In the genomic region with DNA sequence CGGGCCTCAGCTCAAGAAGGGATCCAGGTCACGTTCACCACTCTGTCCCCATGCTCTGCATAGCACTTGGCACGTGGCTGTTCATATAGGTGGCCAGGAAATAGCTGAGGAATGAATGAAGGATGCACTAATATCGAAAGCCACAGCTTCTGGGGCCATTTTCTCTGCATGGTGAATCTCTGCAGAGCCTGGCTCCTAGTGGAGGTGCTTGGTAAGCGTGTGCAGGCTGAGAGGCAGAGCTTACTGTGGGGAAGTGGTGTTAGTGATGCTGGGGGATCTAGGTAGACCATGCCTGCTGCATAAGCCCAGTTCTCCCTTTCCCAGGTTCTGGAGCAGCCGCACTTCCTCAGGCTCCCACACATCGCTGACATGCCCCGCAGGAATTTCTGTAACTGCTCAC, we compare ENCODE assay signal across 15 cellular contexts. TPM values are rescaled to one million over a fixed set of nuclear protein-coding genes. Genes with fewer than 3 reads are reported as not detected.
DNase-seq lines count a peak whose midpoint lies in the region; ATAC-seq and TF ChIP-seq lines count a peak whose summit lies in the region.
"Had no signal": no experiment of that assay in that cellular context is flagged by ENCODE, and none has a peak within 500 bp of the region (broad histone marks: within the 10 kb centered on the region; RNA-seq: fewer than 3 reads in every experiment).

No MANE protein-coding gene starts in this region.

- peak overlapping the region in 13 of 59 donors; percentile 2 to 84 (median 16) for H3K4me3 ChIP-seq in dorsolateral prefrontal cortex
- H3K4me3 ChIP-seq in neuronal stem cell (ENCODE audit: low read length in 2 of 2), result no peak overlapping the region
- peak overlapping the region in 1 of 4 donors; percentile 3 for H3K4me3 ChIP-seq in tibial nerve

- H3K9me3 ChIP-seq in neuronal stem cell (replicated peaks in 1 of 2; ENCODE audit: control insufficient read depth in 2 of 2, insufficient read depth in 1 of 2, low read depth in 1 of 2, low read length in 2 of 2) (no peaks in the 10 kb centered on the region), tibial nerve (no peaks in the 10 kb centered on the region)

- H2BK5ac ChIP-seq in neuronal stem cell (ENCODE audit: low read length), result peak overlapping the region; percentile 40

- DNase-seq in dorsolateral prefrontal cortex (no peak), neuronal stem cell (ENCODE audit: low spot score) (no peak), tibial nerve (ENCODE audit: low spot score in 2 of 2) (no peak), H4 (ENCODE audit: low spot score) (no peak)
- no peak for DNase-seq in stimulated activated CD4-positive, alpha-beta T cell treated with anti-CD3 and anti-CD28 coated beads, Interleukin-4, amount 100 ng/mL, for 24 hours
- DNase-seq: activated CD4-positive, alpha-beta T cell treated with anti-CD3 and anti-CD28 coated beads for 4 hours; activated CD8-positive, alpha-beta memory T cell treated with anti-CD3 and anti-CD28 coated beads, Interleukin-2, amount 50 U/mL, for 48 hours; anterior cingulate cortex; DMS79; hippocampal formation; NCI-H2081; NCI-H510A had no signal

- no peak overlapping the region for H2BK120ac ChIP-seq in neuronal stem cell (ENCODE audit: low read depth, low read length)

- H3K27me3 ChIP-seq in dorsolateral prefrontal cortex (no peaks in the 10 kb centered on the region), neuronal stem cell (ENCODE audit: control insufficient read depth in 3 of 3, insufficient read depth in 3 of 3, low read depth in 1 of 3, low read length in 3 of 3) (no peaks in the 10 kb centered on the region), tibial nerve (no peaks in the 10 kb centered on the region)

- peak overlapping the region; percentile 9 for H3K23ac ChIP-seq in neuronal stem cell (ENCODE audit: low read depth, low read length, poor library complexity)

- TF ChIP-seq EP300 in tibial nerve (IDR thresholded peaks at IDR 0.05), result no peak

- H3K27ac ChIP-seq in angular gyrus (ENCODE audit: low read depth, low read length) (peak overlapping the region; percentile 96), dorsolateral prefrontal cortex (peak overlapping the region; percentile 57 to 100 (median 97)), neuronal stem cell (replicated peaks; ENCODE audit: low read length) (no peak overlapping the region), tibial nerve (peak overlapping the region; percentile 88 to 98 (median 93))

- peak overlapping the region; percentile 34 for H2AK5ac ChIP-seq in neuronal stem cell (ENCODE audit: low read depth, low read length)

- no peak overlapping the region for H3K18ac ChIP-seq in neuronal stem cell (ENCODE audit: low read length)

- H3K4ac ChIP-seq in neuronal stem cell (ENCODE audit: low read length), result no peak overlapping the region

- intact Hi-C loops in dorsolateral prefrontal cortex (cut with DNase I), result no loop called here

- H2BK12ac ChIP-seq in neuronal stem cell (ENCODE audit: low read length), result no peak overlapping the region

- H3K4me1 ChIP-seq in neuronal stem cell (ENCODE audit: control insufficient read depth in 2 of 2, insufficient read depth in 1 of 2, low read depth in 1 of 2, low read length in 2 of 2) (peaks cover 35 to 41% of the 10 kb centered on the region in 2 donors), tibial nerve (peaks cover 8 to 98% (median 82%) of the 10 kb centered on the region in 4 donors)

- ATAC-seq in HG02678 (IDR thresholded peaks at IDR 0.05; ENCODE audit: unreplicated experiment), result no peak

- peaks cover 0 to 1% of the 10 kb centered on the region in 2 donors for H3K36me3 ChIP-seq in neuronal stem cell (replicated peaks in 1 of 2; ENCODE audit: control insufficient read depth in 2 of 2, insufficient read depth in 2 of 2, low read length in 2 of 2)
- peaks cover 0 to 19% (median 0%) of the 10 kb centered on the region in 3 donors for H3K36me3 ChIP-seq in tibial nerve

- no peak overlapping the region for H2BK15ac ChIP-seq in neuronal stem cell (ENCODE audit: low read length)

- TF ChIP-seq CTCF in dorsolateral prefrontal cortex (IDR thresholded peaks at IDR 0.05 in 54 of 56, conservative IDR thresholded peaks at IDR 0.05 in 2 of 56; ENCODE audit: low read depth in 1 of 56, partially characterized antibody in 56 of 56) (peak in 1 of 56 donors; percentile 8), tibial nerve (IDR thresholded peaks at IDR 0.05) (no peak)

- no peak overlapping the region for H3K4me2 ChIP-seq in neuronal stem cell (ENCODE audit: insufficient read depth, low read length, poor library complexity, severe bottlenecking)

- peak overlapping the region; percentile 27 for H4K91ac ChIP-seq in neuronal stem cell (ENCODE audit: low read depth, low read length, poor library complexity)

- no peak for TF ChIP-seq POLR2A in tibial nerve (IDR thresholded peaks at IDR 0.05)

- no CpG with 5 or more reads among the region's 8 CpGs for WGBS in neuronal stem cell (ENCODE audit: extremely low coverage in 2 of 2, insufficient read length in 2 of 2, insufficient replicate concordance in 1 of 2), 2 donors
- WGBS in tibial nerve, 2 donors, result 51 to 69% methylated on average over 8 of the region's 8 CpGs

- H3K14ac ChIP-seq in neuronal stem cell (ENCODE audit: low read length), result no peak overlapping the region

- no peak overlapping the region for H4K8ac ChIP-seq in neuronal stem cell (ENCODE audit: low read depth, low read length)

- no peak overlapping the region for H3K9ac ChIP-seq in neuronal stem cell (ENCODE audit: low read depth, low read length, poor library complexity)

- no peaks in the 10 kb centered on the region for H3K79me1 ChIP-seq in neuronal stem cell (ENCODE audit: low read depth, low read length)

- no peak overlapping the region for H2AFZ ChIP-seq in neuronal stem cell (ENCODE audit: low read length)

RNA-seq across cellular contexts. Expression of gene CSRP1, which starts 8.3 kb away (rescaled TPM):
- total RNA-seq in dorsolateral prefrontal cortex, result 1,000 to 10,000 TPM in 2 of 120 experiments, 100 to 1,000 TPM in 118; 225 to 1,268 (median 522) TPM
- 31.8 TPM for polyA plus RNA-seq in neuronal stem cell (2013, experiment 1 of 2)
- polyA plus RNA-seq in neuronal stem cell (2013, experiment 2 of 2), result 29.5 TPM
- 1,000 to 10,000 TPM in 3 of 4 donors, 100 to 1,000 TPM in 1; 548 to 1,751 (median 1,444) TPM for total RNA-seq in tibial nerve
- total RNA-seq in H4 (2014; rRNA removed; shearing (Covaris generic)), result 402 and 518 TPM in 2 replicates

RNA-seq across cellular contexts. Expression of gene PHLDA3, which starts 29.6 kb away (rescaled TPM):
- total RNA-seq in dorsolateral prefrontal cortex, result 100 to 1,000 TPM in 6 of 120 experiments, 10 to 100 TPM in 114; 34.3 to 144 (median 58.1) TPM
- 12.4 TPM for polyA plus RNA-seq in neuronal stem cell (2013, experiment 1 of 2)
- polyA plus RNA-seq in neuronal stem cell (2013, experiment 2 of 2), result 12.3 TPM
- total RNA-seq in tibial nerve, result 100 to 1,000 TPM; 243 to 301 (median 271) TPM
- total RNA-seq in H4 (2014; rRNA removed; shearing (Covaris generic)), result 16.6 and 24.1 TPM in 2 replicates
- total RNA-seq: OCI-LY7 had no signal

RNA-seq across cellular contexts. Expression of gene NAV1, which starts 40.3 kb away (rescaled TPM):
- 100 to 1,000 TPM in 17 of 120 experiments, 10 to 100 TPM in 103; 53.8 to 141 (median 77.6) TPM for total RNA-seq in dorsolateral prefrontal cortex
- 112 TPM for polyA plus RNA-seq in neuronal stem cell (2013, experiment 1 of 2)
- polyA plus RNA-seq in neuronal stem cell (2013, experiment 2 of 2), result 121 TPM
- 10 to 100 TPM; 22.9 to 49.2 (median 34.2) TPM for total RNA-seq in tibial nerve
- total RNA-seq in H4 (2014; rRNA removed; shearing (Covaris generic)), result 13.1 and 16.1 TPM in 2 replicates
